ENCODE assay signal across 1 cellular context in genomic region chr4:185304944-185305690, GRCh38.
TF ChIP-seq lines count a peak whose summit lies in the region.

No MANE protein-coding gene starts in this region.

TF ChIP-seq in GM12878, 131 proteins besides CTCF, POLR2A, EP300 and RAD21 (continued from another document):
- TF ChIP-seq TCF3 (IDR thresholded peaks at IDR 0.05; ENCODE audit: borderline replicate concordance, insufficient read depth, low read depth, low read length) (0 out of 2 replicates have a peak, but pooled peaks have one; percentile 47), FOXK2 (IDR thresholded peaks at IDR 0.05) (no peak), IRF3 (IDR thresholded peaks at IDR 0.05) (no peak), MEF2B (IDR thresholded peaks at IDR 0.05; ENCODE audit: partially characterized antibody, poor library complexity, severe bottlenecking) (peak; percentile 87), POLR2AphosphoS5 (IDR thresholded peaks at IDR 0.05; ENCODE audit: low read length) (no peak), TCF12 (IDR thresholded peaks at IDR 0.05; ENCODE audit: low read depth, low read length) (peak; percentile 56; the same call in 1 of the 2 replicates), GATAD2B (conservative IDR thresholded peaks at IDR 0.05; ENCODE audit: low read depth) (no peak), HDAC6 (IDR thresholded peaks at IDR 0.05; ENCODE audit: unreplicated experiment) (no peak), SMARCA5 (IDR thresholded peaks at IDR 0.05) (no peak), SREBF2 (IDR thresholded peaks at IDR 0.05; ENCODE audit: low read length) (no peak), NKRF (conservative IDR thresholded peaks at IDR 0.05) (no peak), HDAC2 (IDR thresholded peaks at IDR 0.05) (no peak), MAX (IDR thresholded peaks at IDR 0.05; ENCODE audit: low read depth, low read length) (no peak), HCFC1 (IDR thresholded peaks at IDR 0.05; ENCODE audit: low read length) (no peak; the same call in 1 of the 2 replicates), RB1 (IDR thresholded peaks at IDR 0.05; ENCODE audit: borderline replicate concordance) (0 out of 2 replicates have a peak, but pooled peaks have one; percentile 38), BHLHE40 (IDR thresholded peaks at IDR 0.05; ENCODE audit: borderline replicate concordance in 1 of 2, low read depth in 2 of 2, low read length in 1 of 2) (no peak), MYC (IDR thresholded peaks at IDR 0.05; ENCODE audit: insufficient read depth, insufficient read length, insufficient replicate concordance, low read length, severe bottlenecking) (peak; percentile 22), MLLT1 (IDR thresholded peaks at IDR 0.05) (0 out of 2 replicates have a peak, but pooled peaks have one; percentile 26), CHD4 (IDR thresholded peaks at IDR 0.05) (no peak), CREM (IDR thresholded peaks at IDR 0.05; ENCODE audit: low read depth) (no peak), CHD2 (IDR thresholded peaks at IDR 0.05; ENCODE audit: borderline replicate concordance, low read depth, low read length) (no peak), SUZ12 (IDR thresholded peaks at IDR 0.05; ENCODE audit: unreplicated experiment) (no peak), EED (IDR thresholded peaks at IDR 0.05; ENCODE audit: low read depth) (peak; percentile 60), PAX5 (IDR thresholded peaks at IDR 0.05; ENCODE audit: borderline replicate concordance, low read depth, low read length) (no peak)
